In the genomic region with DNA sequence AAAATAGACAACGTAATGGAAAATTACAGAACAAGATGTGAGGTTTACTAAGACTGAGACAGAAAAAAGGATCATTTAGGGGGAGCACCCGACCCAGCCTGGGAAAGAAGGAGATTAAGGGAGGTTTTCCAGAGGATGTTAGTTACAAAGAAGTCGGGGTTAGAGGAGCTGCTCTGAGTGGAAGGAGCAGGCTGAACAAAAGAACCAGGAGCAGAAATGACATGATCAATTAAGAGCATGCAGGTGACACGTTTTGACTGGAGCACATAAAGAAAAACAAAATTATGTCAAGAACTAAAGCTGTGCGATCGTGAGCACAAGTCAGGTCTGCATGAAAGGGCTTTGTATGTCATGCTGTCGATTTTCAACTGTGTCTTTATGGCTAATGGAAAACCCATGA, we compare ENCODE assay signal across 34 cellular contexts.
"Had no signal": no experiment of that assay in that cellular context is flagged by ENCODE, and none has a peak within 500 bp of the region (broad histone marks: within the 10 kb centered on the region; RNA-seq: fewer than 3 reads in every experiment).

No MANE protein-coding gene starts in this region.

- H3K9me3 Mint-ChIP-seq: activated CD4-positive, alpha-beta memory T cell treated with anti-CD3 and anti-CD28 coated beads, Interleukin-2, amount 10 ng/mL, durations not matched to agents 7 days and 5 days; activated naive CD4-positive, alpha-beta T cell treated with anti-CD3 and anti-CD28 coated beads, Interleukin-2, amount 10 ng/mL, durations not matched to agents 7 days and 5 days; activated naive CD8-positive, alpha-beta T cell treated with anti-CD3 and anti-CD28 coated beads, Interleukin-2, amount 50 U/mL, for 24 hours had no signal

- H3K4me1 Mint-ChIP-seq: activated CD4-positive, alpha-beta memory T cell treated with anti-CD3 and anti-CD28 coated beads, Interleukin-2, amount 10 ng/mL, durations not matched to agents 7 days and 5 days; activated CD8-positive, alpha-beta memory T cell treated with anti-CD3 and anti-CD28 coated beads, Interleukin-2, amount 10 ng/mL, durations not matched to agents 7 days and 5 days; activated naive CD4-positive, alpha-beta T cell treated with anti-CD3 and anti-CD28 coated beads, Interleukin-2, amount 10 ng/mL, durations not matched to agents 7 days and 5 days; activated naive CD8-positive, alpha-beta T cell treated with anti-CD3 and anti-CD28 coated beads, Interleukin-2, amount 50 U/mL, for 24 hours had no signal

- H3K4me3 Mint-ChIP-seq: activated CD4-positive, alpha-beta memory T cell treated with anti-CD3 and anti-CD28 coated beads, Interleukin-2, amount 10 ng/mL, durations not matched to agents 7 days and 5 days; activated CD8-positive, alpha-beta memory T cell treated with anti-CD3 and anti-CD28 coated beads, Interleukin-2, amount 10 ng/mL, durations not matched to agents 7 days and 5 days; activated naive CD4-positive, alpha-beta T cell treated with anti-CD3 and anti-CD28 coated beads, Interleukin-2, amount 10 ng/mL, durations not matched to agents 7 days and 5 days; activated naive CD8-positive, alpha-beta T cell; activated naive CD8-positive, alpha-beta T cell treated with anti-CD3 and anti-CD28 coated beads, Interleukin-2, amount 50 U/mL, for 24 hours had no signal

- FAIRE-seq: bronchial epithelial cell, K562, RCC 7860 had no signal

- H3K4me2 ChIP-seq: PC-9 had no signal

- H3K27me3 Mint-ChIP-seq: activated CD4-positive, alpha-beta memory T cell treated with anti-CD3 and anti-CD28 coated beads, Interleukin-2, amount 10 ng/mL, durations not matched to agents 7 days and 5 days; activated CD8-positive, alpha-beta memory T cell treated with anti-CD3 and anti-CD28 coated beads, Interleukin-2, amount 10 ng/mL, durations not matched to agents 7 days and 5 days; activated naive CD4-positive, alpha-beta T cell treated with anti-CD3 and anti-CD28 coated beads, Interleukin-2, amount 10 ng/mL, durations not matched to agents 7 days and 5 days had no signal

- H3K36me3 Mint-ChIP-seq: activated CD8-positive, alpha-beta memory T cell treated with anti-CD3 and anti-CD28 coated beads, Interleukin-2, amount 10 ng/mL, durations not matched to agents 7 days and 5 days; activated naive CD4-positive, alpha-beta T cell treated with anti-CD3 and anti-CD28 coated beads, Interleukin-2, amount 10 ng/mL, durations not matched to agents 7 days and 5 days; activated naive CD8-positive, alpha-beta T cell; brain had no signal

- H3K27ac ChIP-seq: PC-9, RWPE1, WERI-Rb-1 had no signal

- H3K27ac Mint-ChIP-seq: activated CD4-positive, alpha-beta memory T cell treated with anti-CD3 and anti-CD28 coated beads, Interleukin-2, amount 10 ng/mL, durations not matched to agents 7 days and 5 days; activated CD8-positive, alpha-beta memory T cell treated with anti-CD3 and anti-CD28 coated beads, Interleukin-2, amount 10 ng/mL, durations not matched to agents 7 days and 5 days; activated naive CD4-positive, alpha-beta T cell treated with anti-CD3 and anti-CD28 coated beads, Interleukin-2, amount 10 ng/mL, durations not matched to agents 7 days and 5 days; activated naive CD8-positive, alpha-beta T cell; activated naive CD8-positive, alpha-beta T cell treated with anti-CD3 and anti-CD28 coated beads, Interleukin-2, amount 50 U/mL, for 24 hours had no signal

- H2AFZ ChIP-seq: PC-9 had no signal

- DNase-seq: activated CD4-positive, alpha-beta memory T cell treated with anti-CD3 and anti-CD28 coated beads, Interleukin-2, amount 10 ng/mL, durations not matched to agents 7 days and 5 days; activated CD4-positive, alpha-beta T cell treated with anti-CD3 and anti-CD28 coated beads for 1 hour; activated CD4-positive, alpha-beta T cell treated with anti-CD3 and anti-CD28 coated beads for 48 hours; activated CD4-positive, CD25-positive, alpha-beta regulatory T cell; activated CD8-positive, alpha-beta memory T cell treated with anti-CD3 and anti-CD28 coated beads for 24 hours; activated CD8-positive, alpha-beta memory T cell treated with anti-CD3 and anti-CD28 coated beads, Interleukin-2, amount 10 ng/mL, durations not matched to agents 7 days and 5 days; activated CD8-positive, alpha-beta memory T cell treated with anti-CD3 and anti-CD28 coated beads, Interleukin-2, amount 50 U/mL, for 48 hours; activated effector memory CD4-positive, alpha-beta T cell treated with Interleukin-2 at 50 U/mL for 16 hours; activated naive CD4-positive, alpha-beta T cell treated with anti-CD3 and anti-CD28 coated beads, Interleukin-2, amount 10 ng/mL, durations not matched to agents 7 days and 5 days; activated naive CD8-positive, alpha-beta T cell treated with anti-CD3 and anti-CD28 coated beads, Interleukin-2, amount 50 U/mL, for 24 hours; activated T-cell treated with anti-CD3 and anti-CD28 coated beads, Interleukin-2, amount 50 U/mL, for 48 hours; anterior cingulate cortex; caudate nucleus; cerebellar nuclear complex; NCI-H1092 treated with DMSO at 0.1 percent for 48 hours; NCI-H1694; NCI-H1930; NCI-H446 treated with DMSO at 0.1 percent for 48 hours; NCI-H524; NCI-H69; NK-92 treated with Interleukin-12 subunit alpha and Interleukin-12 subunit beta, amount 100 ng/mL, for 24 hours; PC-9; SW 1271; T-helper 1 cell; T-helper 2 cell; T-helper 9 cell; WERI-Rb-1 had no signal

- H3K4me3 ChIP-seq: K562, PC-9 had no signal

- ATAC-seq: activated CD8-positive, alpha-beta memory T cell treated with anti-CD3 and anti-CD28 coated beads, Interleukin-2, amount 10 ng/mL, durations not matched to agents 7 days and 5 days; activated naive CD8-positive, alpha-beta T cell treated with anti-CD3 and anti-CD28 coated beads, Interleukin-2, amount 50 U/mL, for 24 hours; K562; Right ventricle myocardium inferior had no signal

- H3K36me3 ChIP-seq: WERI-Rb-1 had no signal
